ENCODE assay signal across 9 cellular contexts in the genomic region with DNA sequence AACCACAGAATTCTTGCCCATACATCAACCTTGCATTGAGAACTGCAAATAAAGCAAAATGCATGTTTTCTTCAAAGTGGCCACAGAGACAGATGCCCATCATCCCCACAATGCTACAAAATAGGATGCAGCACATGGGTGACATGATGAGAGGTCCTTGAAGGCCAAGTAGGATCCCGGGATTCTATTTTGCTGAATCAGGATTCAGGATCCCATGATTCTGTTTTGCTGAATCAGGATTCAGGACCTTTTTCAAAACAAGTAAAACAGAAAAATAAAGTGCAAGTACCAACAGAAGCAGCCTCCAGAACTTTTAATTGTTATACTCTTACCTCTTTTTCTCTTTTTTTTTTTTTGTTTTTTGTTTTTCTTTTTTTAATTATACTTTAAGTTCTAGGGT.
"Had no signal": no experiment of that assay in that cellular context is flagged by ENCODE, and none has a peak within 500 bp of the region (broad histone marks: within the 10 kb centered on the region; RNA-seq: fewer than 3 reads in every experiment).

No MANE protein-coding gene starts in this region.

- H3K9ac ChIP-seq: GM23248 had no signal

- H3K36me3 Mint-ChIP-seq: IgD-negative memory B cell had no signal

- H3K27ac Mint-ChIP-seq: H9, IgD-negative memory B cell had no signal

- H3K4me1 Mint-ChIP-seq: IgD-negative memory B cell had no signal

- DNase-seq: GM23248, GOT3, H9, HCEC 1CT, Karpas-422, KG1 had no signal

- H2AFZ ChIP-seq: GM23248 had no signal

- H3K4me3 Mint-ChIP-seq: H9, IgD-negative memory B cell had no signal

- FAIRE-seq: H54 had no signal

- H3K9me3 Mint-ChIP-seq: H9 had no signal

- H3K4me3 ChIP-seq: GM23248 had no signal

- H3K27ac ChIP-seq: GM23248, HL-60 had no signal
